ENCODE assay signal across 16 cellular contexts in the genomic region with DNA sequence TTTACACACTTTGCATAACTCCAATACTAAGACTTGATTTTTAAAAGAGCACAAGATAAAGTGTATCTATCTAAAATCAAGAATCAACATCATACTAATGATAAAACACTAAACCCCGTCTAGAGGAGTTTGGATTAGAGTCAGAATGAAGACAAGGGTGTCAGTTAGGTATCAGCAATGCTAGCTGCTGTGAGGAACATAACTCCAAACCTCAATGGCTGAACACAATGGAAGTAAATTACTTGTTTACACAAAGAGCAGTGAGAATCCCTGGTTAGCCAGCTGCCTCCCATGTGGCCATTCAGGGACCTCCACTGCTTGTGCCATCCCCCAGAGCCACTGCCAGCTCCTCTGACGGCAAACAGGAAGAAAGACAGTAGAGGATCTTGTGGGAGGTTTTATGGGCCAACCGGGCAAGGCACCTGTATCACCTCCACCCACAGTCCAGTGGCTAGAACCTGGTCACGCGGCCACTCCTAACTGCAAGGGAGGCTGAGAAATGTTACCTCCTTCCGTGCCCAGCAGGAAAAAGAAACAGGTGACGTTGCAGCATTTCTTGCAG. TPM values are rescaled to one million over a fixed set of nuclear protein-coding genes. Genes with fewer than 3 reads are reported as not detected.
A peak's percentile ranks its signal among the peaks of the same experiment; 100 is the strongest.
DNase-seq lines count a peak whose midpoint lies in the region; ATAC-seq and TF ChIP-seq lines count a peak whose summit lies in the region.
"Had no signal": no experiment of that assay in that cellular context is flagged by ENCODE, and none has a peak within 500 bp of the region (broad histone marks: within the 10 kb centered on the region; RNA-seq: fewer than 3 reads in every experiment).

No MANE protein-coding gene starts in this region.

- H3K9me3 ChIP-seq in OCI-LY3 (ENCODE audit: insufficient read depth, low read length), result no peaks in the 10 kb centered on the region
- H3K9me3 ChIP-seq: BLaER1, Peyer's patch had no signal

- TF ChIP-seq CTCF in OCI-LY3 (IDR thresholded peaks at IDR 0.05; ENCODE audit: low read depth, low read length), result no peak
- TF ChIP-seq CTCF in progenitor cell of endocrine pancreas (IDR thresholded peaks at IDR 0.05; ENCODE audit: unreplicated experiment), result no peak

- H3K27me3 Mint-ChIP-seq in progenitor cell of endocrine pancreas, result peaks cover 5% of the 10 kb centered on the region

- H3K4me2 ChIP-seq in OCI-LY3 (ENCODE audit: low read length), result peak overlapping the region; percentile 29
- H3K4me2 ChIP-seq: BLaER1 had no signal

- no peak overlapping the region for H3K4me3 ChIP-seq in OCI-LY3 (ENCODE audit: low read length)
- H3K4me3 ChIP-seq: BLaER1, Peyer's patch had no signal

- H3K4me1 Mint-ChIP-seq in progenitor cell of endocrine pancreas (ENCODE audit: low read depth), result peaks cover 26% of the 10 kb centered on the region
- H3K4me1 Mint-ChIP-seq: CD8-positive, alpha-beta memory T cell; T-helper 17 cell had no signal

- H3K9me3 Mint-ChIP-seq in progenitor cell of endocrine pancreas (ENCODE audit: low read depth), result no peaks in the 10 kb centered on the region
- H3K9me3 Mint-ChIP-seq: CD8-positive, alpha-beta memory T cell had no signal

- peak overlapping the region; percentile 34 for H3K9ac ChIP-seq in OCI-LY3 (ENCODE audit: low read length)
- H3K9ac ChIP-seq: BLaER1 had no signal

- ATAC-seq in GM21390 (IDR thresholded peaks at IDR 0.05; ENCODE audit: unreplicated experiment), result no peak
- ATAC-seq: T-helper 17 cell had no signal

- peaks cover 61% of the 10 kb centered on the region for H3K4me1 ChIP-seq in OCI-LY3 (ENCODE audit: low read length)
- H3K4me1 ChIP-seq: Peyer's patch had no signal

- H3K27ac ChIP-seq in OCI-LY3 (ENCODE audit: low read length), result peak overlapping the region; percentile 99
- H3K27ac ChIP-seq: BLaER1, Peyer's patch had no signal

- H3K4me3 Mint-ChIP-seq in progenitor cell of endocrine pancreas (ENCODE audit: low read depth), result no peak overlapping the region
- H3K4me3 Mint-ChIP-seq: CD8-positive, alpha-beta memory T cell; T-helper 17 cell had no signal

- H4K20me1 ChIP-seq in OCI-LY3 (ENCODE audit: insufficient read depth, low read length), result no peaks in the 10 kb centered on the region
- H4K20me1 ChIP-seq: BLaER1 had no signal

- H3K79me2 ChIP-seq in OCI-LY3 (ENCODE audit: low read length), result no peaks in the 10 kb centered on the region

- H2AFZ ChIP-seq in OCI-LY3 (ENCODE audit: low read depth, low read length), result peak overlapping the region; percentile 29; the same call in 1 of the 2 replicates

- H3K27ac Mint-ChIP-seq in progenitor cell of endocrine pancreas, result peak overlapping the region; percentile 45
- H3K27ac Mint-ChIP-seq: T-helper 17 cell had no signal

- DNase-seq in progenitor cell of endocrine pancreas (ENCODE audit: low spot score, unreplicated experiment) (no peak), DMS53 (lab: John Stamatoyannopoulos, UW) (no peak)
- no peak for DNase-seq in stimulated activated CD4-positive, alpha-beta T cell treated with anti-CD3 and anti-CD28 coated beads, Interleukin-12 subunit alpha, Interleukin-12 subunit beta, amount 100 ng/mL, for 4 hours
- DNase-seq: CD8-positive, alpha-beta memory T cell; HCEC 1CT; KBM-7; NCI-H1092 treated with DMSO at 0.1 percent for 48 hours; NCI-H187 treated with DMSO at 0.1 percent for 48 hours; NCI-H524 treated with DMSO at 0.1 percent for 48 hours; Peyer's patch; T-helper 17 cell had no signal

- TF ChIP-seq POLR2A in GM15510 (IDR thresholded peaks at IDR 0.05; ENCODE audit: borderline replicate concordance, extremely low read depth, insufficient read length) (peak; percentile 27), GM19193 (IDR thresholded peaks at IDR 0.05; ENCODE audit: extremely low read depth, insufficient read depth, insufficient read length) (peak; percentile 49)

- no peaks in the 10 kb centered on the region for H3K36me3 Mint-ChIP-seq in progenitor cell of endocrine pancreas (ENCODE audit: insufficient read depth)

- H3K36me3 ChIP-seq in OCI-LY3 (replicated peaks; ENCODE audit: low read depth, low read length), result no peaks in the 10 kb centered on the region
- H3K36me3 ChIP-seq: BLaER1, Peyer's patch had no signal

- no peaks in the 10 kb centered on the region for H3K27me3 ChIP-seq in OCI-LY3 (ENCODE audit: low read depth, low read length)
- H3K27me3 ChIP-seq: BLaER1, Peyer's patch had no signal

RNA-seq across cellular contexts. Expression of gene GRHPR, which starts 24.0 kb away (rescaled TPM):
- 98.0 and 101 TPM in 2 replicates for total RNA-seq in progenitor cell of endocrine pancreas
